In genomic region chrX:40282901-40283674, GRCh38 we compare ENCODE assay signal across 14 cellular contexts.
DNase-seq lines count a peak whose midpoint lies in the region; TF ChIP-seq lines count a peak whose summit lies in the region.
"Had no signal": no experiment of that assay in that cellular context is flagged by ENCODE, and none has a peak within 500 bp of the region (broad histone marks: within the 10 kb centered on the region; RNA-seq: fewer than 3 reads in every experiment).

No MANE protein-coding gene starts in this region.

- H4K20me1 ChIP-seq in BLaER1 treated with 17β-estradiol and CSF1 and Interleukin-3, amounts not matched to agents 10 nM and 100 nM, result no peaks in the 10 kb centered on the region
- H4K20me1 ChIP-seq in fibroblast of lung (ENCODE audit: control insufficient read depth, extremely low read depth, insufficient read depth, low read length), result no peaks in the 10 kb centered on the region

- DNase-seq in adipocyte (ENCODE audit: low read depth) (peak; percentile 31), fibroblast of lung (ENCODE audit: low read depth in 2 of 2) (peak; percentile 34 to 69), NCI-H526 treated with DMSO at 0.1 percent for 48 hours (lab: John Stamatoyannopoulos, UW) (no peak), activated T-cell treated with anti-CD3 and anti-CD28 coated beads for 4 hours (no peak), osteocyte (ENCODE audit: extremely low spot score, unreplicated experiment) (no peak)
- DNase-seq: DMS 273 treated with DMSO at 0.1 percent for 48 hours, Karpas-422, NCI-H1417, NCI-H2029, NCI-H2171 treated with DMSO at 0.1 percent for 48 hours, NCI-H510A, SHP77 had no signal

- no peaks in the 10 kb centered on the region for H3K36me3 ChIP-seq in BLaER1 treated with 17β-estradiol and CSF1 and Interleukin-3, amounts not matched to agents 10 nM and 100 nM
- H3K36me3 ChIP-seq in adipocyte (ENCODE audit: control insufficient read depth, insufficient read depth, low read length, severe bottlenecking), result no peaks in the 10 kb centered on the region
- no peaks in the 10 kb centered on the region for H3K36me3 ChIP-seq in fibroblast of lung (ENCODE audit: control insufficient read depth, insufficient read depth, low read length)
- no peaks in the 10 kb centered on the region for H3K36me3 ChIP-seq in stomach smooth muscle (ENCODE audit: control insufficient read depth in 2 of 2, insufficient read depth in 2 of 2, low read length in 2 of 2)

- H3K79me2 ChIP-seq in fibroblast of lung (ENCODE audit: control insufficient read depth, insufficient read depth, low read length), result no peaks in the 10 kb centered on the region

- peaks cover 5% of the 10 kb centered on the region for H3K9me3 Mint-ChIP-seq in osteocyte (ENCODE audit: unreplicated experiment)

- H3K36me3 Mint-ChIP-seq in osteocyte (ENCODE audit: unreplicated experiment), result no peaks in the 10 kb centered on the region

- peaks cover 15 to 47% (median 32%) of the 10 kb centered on the region in 10 experiments for H3K4me1 ChIP-seq in BLaER1 treated with 17β-estradiol and CSF1 and Interleukin-3, amounts not matched to agents 10 nM and 100 nM
- H3K4me1 ChIP-seq in adipocyte (ENCODE audit: control insufficient read depth, insufficient read depth, low read length) (peaks cover 5% of the 10 kb centered on the region), fibroblast of lung (ENCODE audit: control insufficient read depth, extremely low read depth, insufficient read depth, low read length) (no peaks in the 10 kb centered on the region), stomach smooth muscle (ENCODE audit: control insufficient read depth, insufficient read depth, low read length) (peaks cover 8% of the 10 kb centered on the region)

- H3K4me1 Mint-ChIP-seq in osteocyte (ENCODE audit: unreplicated experiment), result peaks cover 6% of the 10 kb centered on the region

- TF ChIP-seq CTCF in fibroblast of lung (conservative IDR thresholded peaks at IDR 0.05 in 1 of 2, IDR thresholded peaks at IDR 0.05 in 1 of 2; ENCODE audit: low read depth in 1 of 2, low read length in 2 of 2) (no peak), osteocyte (IDR thresholded peaks at IDR 0.05) (no peak)

- no peak overlapping the region for H3K9ac ChIP-seq in BLaER1 treated with 17β-estradiol and CSF1 and Interleukin-3, amounts not matched to agents 10 nM and 100 nM
- H3K9ac ChIP-seq in adipocyte (ENCODE audit: low read length), result no peak overlapping the region
- H3K9ac ChIP-seq in fibroblast of lung (ENCODE audit: insufficient read depth, low read length), result no peak overlapping the region
- H3K9ac ChIP-seq in stomach smooth muscle (ENCODE audit: low read length in 2 of 2), result no peak overlapping the region

- no peak overlapping the region for H2AFZ ChIP-seq in fibroblast of lung (ENCODE audit: low read length)

- no peaks in the 10 kb centered on the region for H3K27me3 Mint-ChIP-seq in osteocyte (ENCODE audit: unreplicated experiment)

- H3K27me3 ChIP-seq in BLaER1 treated with 17β-estradiol and CSF1 and Interleukin-3, amounts not matched to agents 10 nM and 100 nM, result peaks cover 0 to 4% (median 0%) of the 10 kb centered on the region in 11 experiments; a peak in 1 of 22 replicates
- peaks cover 22% of the 10 kb centered on the region for H3K27me3 ChIP-seq in adipocyte (replicated peaks; ENCODE audit: control insufficient read depth, insufficient read depth, low read length)
- H3K27me3 ChIP-seq in fibroblast of lung (ENCODE audit: control insufficient read depth, insufficient read depth, low read length), result no peaks in the 10 kb centered on the region
- peaks cover 0 to 3% of the 10 kb centered on the region in 2 donors for H3K27me3 ChIP-seq in stomach smooth muscle (ENCODE audit: control insufficient read depth in 1 of 2, insufficient read depth in 2 of 2, low read length in 2 of 2)

- H3K4me3 Mint-ChIP-seq in osteocyte (ENCODE audit: unreplicated experiment), result no peak overlapping the region

- peak overlapping the region in 7 of 11 experiments; percentile 8 to 82 (median 68); a peak in 10 of 22 replicates for H3K4me2 ChIP-seq in BLaER1 treated with 17β-estradiol and CSF1 and Interleukin-3, amounts not matched to agents 10 nM and 100 nM
- H3K4me2 ChIP-seq in fibroblast of lung (ENCODE audit: extremely low read depth, insufficient read depth, low read length), result peak overlapping the region; percentile 5

- H3K9me3 ChIP-seq in BLaER1 treated with 17β-estradiol and CSF1 and Interleukin-3, amounts not matched to agents 10 nM and 100 nM (replicated peaks in 1 of 11), result peaks cover 18 to 29% (median 22%) of the 10 kb centered on the region in 11 experiments
- H3K9me3 ChIP-seq in adipocyte (ENCODE audit: control insufficient read depth, low read length) (peaks cover 20% of the 10 kb centered on the region), fibroblast of lung (ENCODE audit: control insufficient read depth, insufficient read depth, low read depth, low read length) (no peaks in the 10 kb centered on the region), stomach smooth muscle (ENCODE audit: control insufficient read depth in 2 of 2, low read length in 2 of 2) (peaks cover 0 to 13% of the 10 kb centered on the region in 2 donors)

- no peak overlapping the region for H3K27ac ChIP-seq in BLaER1 treated with 17β-estradiol and CSF1 and Interleukin-3, amounts not matched to agents 10 nM and 100 nM
- H3K27ac ChIP-seq in fibroblast of lung (ENCODE audit: insufficient read depth, low read length) (no peak overlapping the region), stomach smooth muscle (ENCODE audit: low read length) (peak overlapping the region; percentile 31)

- no peak overlapping the region for H3K4me3 ChIP-seq in BLaER1 treated with 17β-estradiol and CSF1 and Interleukin-3, amounts not matched to agents 10 nM and 100 nM
- H3K4me3 ChIP-seq in adipocyte (ENCODE audit: low read length) (no peak overlapping the region), fibroblast of lung (replicated peaks in 1 of 4; ENCODE audit: control extremely low read depth in 1 of 4, insufficient read depth in 1 of 4, low read depth in 3 of 4, low read length in 4 of 4) (no peak overlapping the region), stomach smooth muscle (ENCODE audit: low read length in 2 of 2) (no peak overlapping the region)

- no peak overlapping the region for H3K27ac Mint-ChIP-seq in osteocyte (ENCODE audit: unreplicated experiment)

Comparison
In these comparisons a context has a peak if more than half of its experiments do, and no peak if none do; other contexts are left out.
1. DNase-seq: peak in adipocyte (single experiment) and fibroblast of lung (2 of 2); none in NCI-H526 treated with DMSO at 0.1 percent for 48 hours (single experiment), activated T-cell treated with anti-CD3 and anti-CD28 coated beads for 4 hours (single experiment) and osteocyte (single experiment).